In genomic region chr20:45039470-45039811, GRCh38 we compare ENCODE assay signal across 12 cellular contexts.
DNase-seq lines count a peak whose midpoint lies in the region; ATAC-seq and TF ChIP-seq lines count a peak whose summit lies in the region.
"Had no signal": no experiment of that assay in that cellular context is flagged by ENCODE, and none has a peak within 500 bp of the region (broad histone marks: within the 10 kb centered on the region; RNA-seq: fewer than 3 reads in every experiment).

No MANE protein-coding gene starts in this region.

- no peak overlapping the region for H2AFZ ChIP-seq in OCI-LY7 (ENCODE audit: low read length)

- peaks cover 95% of the 10 kb centered on the region for H3K36me3 ChIP-seq in OCI-LY7 (ENCODE audit: insufficient read depth, low read length)
- peaks cover 0 to 50% (median 4%) of the 10 kb centered on the region in 6 donors for H3K36me3 ChIP-seq in spleen
- H3K36me3 ChIP-seq in psoas muscle (ENCODE audit: insufficient read depth in 1 of 2, low read depth in 1 of 2), result no peaks in the 10 kb centered on the region

- BruUV-seq in OCI-LY7 (replicated peaks; lab: Mats Ljungman, UMichigan), result no TSS peak

- peaks cover 71% of the 10 kb centered on the region for H3K36me3 Mint-ChIP-seq in activated CD8-positive, alpha-beta T cell treated with anti-CD3 and anti-CD28 coated beads for 36 hours (ENCODE audit: low read depth)
- peaks cover 59% of the 10 kb centered on the region for H3K36me3 Mint-ChIP-seq in activated CD8-positive, alpha-beta T cell treated with anti-CD3 and anti-CD28 coated beads, Interleukin-2, amount 10 ng/mL, durations not matched to agents 7 days and 5 days (ENCODE audit: low read depth)

- H3K4me1 Mint-ChIP-seq in activated CD8-positive, alpha-beta T cell treated with anti-CD3 and anti-CD28 coated beads for 36 hours (ENCODE audit: low read depth), result peaks cover 88% of the 10 kb centered on the region
- peaks cover 60% of the 10 kb centered on the region for H3K4me1 Mint-ChIP-seq in activated CD8-positive, alpha-beta T cell treated with anti-CD3 and anti-CD28 coated beads, Interleukin-2, amount 10 ng/mL, durations not matched to agents 7 days and 5 days (ENCODE audit: low read depth)

- H3K27me3 ChIP-seq in dorsolateral prefrontal cortex, result no peaks in the 10 kb centered on the region
- no peaks in the 10 kb centered on the region for H3K27me3 ChIP-seq in spleen (replicated peaks in 1 of 7)
- no peaks in the 10 kb centered on the region for H3K27me3 ChIP-seq in psoas muscle (ENCODE audit: insufficient read depth in 3 of 3, low read length in 2 of 3)

- H4K20me1 ChIP-seq in OCI-LY7 (ENCODE audit: insufficient read depth, low read length), result peaks cover 5% of the 10 kb centered on the region; the same call in 1 of the 2 replicates

- no peak overlapping the region for H3K4me3 ChIP-seq in OCI-LY7 (ENCODE audit: low read depth, low read length, poor library complexity, severe bottlenecking)
- no peak overlapping the region for H3K4me3 ChIP-seq in dorsolateral prefrontal cortex
- no peak overlapping the region for H3K4me3 ChIP-seq in spleen
- H3K4me3 ChIP-seq in psoas muscle, result no peak overlapping the region

- H3K9me2 ChIP-seq in OCI-LY7 (ENCODE audit: insufficient read depth, low read length), result no peaks in the 10 kb centered on the region

- H3K27ac Mint-ChIP-seq in activated CD8-positive, alpha-beta T cell treated with anti-CD3 and anti-CD28 coated beads for 36 hours, result peak overlapping the region; percentile 88
- H3K27ac Mint-ChIP-seq in activated CD8-positive, alpha-beta T cell treated with anti-CD3 and anti-CD28 coated beads, Interleukin-2, amount 10 ng/mL, durations not matched to agents 7 days and 5 days, result no peak overlapping the region
- H3K27ac Mint-ChIP-seq: progenitor cell of endocrine pancreas had no signal

- DNase-seq in activated CD8-positive, alpha-beta T cell treated with anti-CD3 and anti-CD28 coated beads for 36 hours, result no peak
- DNase-seq in activated CD8-positive, alpha-beta T cell treated with anti-CD3 and anti-CD28 coated beads, Interleukin-2, amount 10 ng/mL, durations not matched to agents 7 days and 5 days, result no peak
- DNase-seq in OCI-LY7 (ENCODE audit: low spot score) (peak; percentile 39), dorsolateral prefrontal cortex (no peak), spleen (no peak), psoas muscle (no peak), NCI-H1694 (lab: John Stamatoyannopoulos, UW) (no peak), NCI-H2196 treated with DMSO at 0.1 percent for 48 hours (lab: John Stamatoyannopoulos, UW; ENCODE audit: unreplicated experiment) (no peak)
- DNase-seq: activated gamma-delta T cell treated with Interleukin-2 at 50 U/mL for 16 hours; cerebellar nuclear complex; stimulated activated CD4-positive, alpha-beta T cell treated with anti-CD3 and anti-CD28 coated beads, Interleukin-15, amount 100 ng/mL, for 24 hours had no signal

- POLR2A ChIA-PET in activated CD8-positive, alpha-beta T cell treated with anti-CD3 and anti-CD28 coated beads for 36 hours (lab: Charles Lee), result interaction anchor here (0.9 to 1.5 kb wide), 2 partner anchors 57 to 58 kb away, joined by 3 to 4 read pairs; no protein-coding TSS in a partner anchor
- POLR2A ChIA-PET in activated CD8-positive, alpha-beta T cell treated with anti-CD3 and anti-CD28 coated beads, Interleukin-2, amount 10 ng/mL, durations not matched to agents 7 days and 5 days (lab: Charles Lee), result no interaction called here
- POLR2A ChIA-PET in OCI-LY7 (lab: Charles Lee), result interaction anchor here (0.8 to 2.5 kb wide), 6 partner anchors 9 to 147 kb away, joined by 3 to 25 read pairs (median 3); no protein-coding TSS in a partner anchor

- peaks cover 70% of the 10 kb centered on the region; the same call in 1 of the 2 replicates for H3K79me2 ChIP-seq in OCI-LY7 (ENCODE audit: insufficient read depth, low read depth, low read length)

- no peaks in the 10 kb centered on the region for H3K9me3 Mint-ChIP-seq in activated CD8-positive, alpha-beta T cell treated with anti-CD3 and anti-CD28 coated beads for 36 hours
- no peaks in the 10 kb centered on the region for H3K9me3 Mint-ChIP-seq in activated CD8-positive, alpha-beta T cell treated with anti-CD3 and anti-CD28 coated beads, Interleukin-2, amount 10 ng/mL, durations not matched to agents 7 days and 5 days (ENCODE audit: insufficient read depth)

- H3K4me1 ChIP-seq in OCI-LY7 (ENCODE audit: insufficient read depth, low read length, poor library complexity, severe bottlenecking) (peaks cover 37% of the 10 kb centered on the region), spleen (peaks cover 0 to 95% (median 66%) of the 10 kb centered on the region in 6 donors), psoas muscle (peaks cover 12% of the 10 kb centered on the region)

- no peak for TF ChIP-seq CTCF in activated CD8-positive, alpha-beta T cell treated with anti-CD3 and anti-CD28 coated beads for 36 hours (IDR thresholded peaks at IDR 0.05)
- TF ChIP-seq CTCF in OCI-LY7 (conservative IDR thresholded peaks at IDR 0.05; ENCODE audit: low read length) (no peak), dorsolateral prefrontal cortex (IDR thresholded peaks at IDR 0.05 in 54 of 56, conservative IDR thresholded peaks at IDR 0.05 in 2 of 56; ENCODE audit: low read depth in 1 of 56, partially characterized antibody in 56 of 56) (peak in 2 of 56 donors; percentile 9 to 19), spleen (IDR thresholded peaks at IDR 0.05 in 8 of 11, conservative IDR thresholded peaks at IDR 0.05 in 3 of 11) (no peak), psoas muscle (IDR thresholded peaks at IDR 0.05) (no peak)

- H3K27ac ChIP-seq in OCI-LY7 (ENCODE audit: low read depth, low read length, poor library complexity, severe bottlenecking), result peak overlapping the region; percentile 42
- peak overlapping the region in 48 of 59 donors; percentile 1 to 79 (median 48) for H3K27ac ChIP-seq in dorsolateral prefrontal cortex
- peak overlapping the region in 7 of 8 donors; percentile 32 to 64 (median 55) for H3K27ac ChIP-seq in spleen
- H3K27ac ChIP-seq in psoas muscle, result no peak overlapping the region

- no peak overlapping the region for H3K4me3 Mint-ChIP-seq in activated CD8-positive, alpha-beta T cell treated with anti-CD3 and anti-CD28 coated beads for 36 hours
- no peak overlapping the region for H3K4me3 Mint-ChIP-seq in activated CD8-positive, alpha-beta T cell treated with anti-CD3 and anti-CD28 coated beads, Interleukin-2, amount 10 ng/mL, durations not matched to agents 7 days and 5 days

- ATAC-seq in activated CD8-positive, alpha-beta T cell treated with anti-CD3 and anti-CD28 coated beads for 36 hours, result no peak
- no peak for ATAC-seq in activated CD8-positive, alpha-beta T cell treated with anti-CD3 and anti-CD28 coated beads, Interleukin-2, amount 10 ng/mL, durations not matched to agents 7 days and 5 days
- ATAC-seq in psoas muscle, result no peak

- intact Hi-C loops in activated CD8-positive, alpha-beta T cell treated with anti-CD3 and anti-CD28 coated beads for 36 hours (cut with micrococcal nuclease), result no loop called here
- intact Hi-C loops in OCI-LY7 (cut with micrococcal nuclease; ENCODE audit: unreplicated experiment), result no loop called here
- intact Hi-C loops in dorsolateral prefrontal cortex (cut with DNase I), result no loop called here
- intact Hi-C loops in spleen (cut with DNase I; ENCODE audit: low total_unique reads), result no loop called here
- intact Hi-C loops in psoas muscle (cut with DNase I), result no loop called here

- no peaks in the 10 kb centered on the region for H3K27me3 Mint-ChIP-seq in activated CD8-positive, alpha-beta T cell treated with anti-CD3 and anti-CD28 coated beads for 36 hours
- no peaks in the 10 kb centered on the region for H3K27me3 Mint-ChIP-seq in activated CD8-positive, alpha-beta T cell treated with anti-CD3 and anti-CD28 coated beads, Interleukin-2, amount 10 ng/mL, durations not matched to agents 7 days and 5 days (ENCODE audit: low read depth)
- H3K27me3 Mint-ChIP-seq: progenitor cell of endocrine pancreas had no signal

- H3K4me2 ChIP-seq in OCI-LY7 (ENCODE audit: low read length), result 0 out of 2 replicates have a peak overlapping the region, but pooled peaks have one; percentile 11

- TF ChIP-seq POLR2A in spleen (IDR thresholded peaks at IDR 0.05), result no peak

- WGBS in spleen, 5 donors, result 37 to 73% (median 48%) methylated on average over 1 of the region's 1 CpG
- WGBS in psoas muscle, 3 donors, result 81 to 93% (median 90%) methylated on average over 1 of the region's 1 CpG

- H3K9me3 ChIP-seq in OCI-LY7 (ENCODE audit: low read length), result no peaks in the 10 kb centered on the region
- no peaks in the 10 kb centered on the region for H3K9me3 ChIP-seq in spleen
- H3K9me3 ChIP-seq in psoas muscle, result no peaks in the 10 kb centered on the region

- CTCF ChIA-PET in activated CD8-positive, alpha-beta T cell treated with anti-CD3 and anti-CD28 coated beads for 36 hours (lab: Charles Lee), result interaction anchor here (0.9 to 3.5 kb wide), 6 partner anchors 11 to 58 kb away, joined by 3 to 20 read pairs (median 5); no protein-coding TSS in a partner anchor
- CTCF ChIA-PET in activated CD8-positive, alpha-beta T cell treated with anti-CD3 and anti-CD28 coated beads, Interleukin-2, amount 10 ng/mL, durations not matched to agents 7 days and 5 days (lab: Charles Lee), result interaction anchor here (0.6 to 24.9 kb wide), 12 partner anchors 9 to 334 kb away, joined by 3 to 489 read pairs (median 4); partner anchors contain the start of gene KCNS1
- CTCF ChIA-PET in OCI-LY7 (lab: Charles Lee; ENCODE audit: unreplicated experiment), result no interaction called here
